In the genomic region with DNA sequence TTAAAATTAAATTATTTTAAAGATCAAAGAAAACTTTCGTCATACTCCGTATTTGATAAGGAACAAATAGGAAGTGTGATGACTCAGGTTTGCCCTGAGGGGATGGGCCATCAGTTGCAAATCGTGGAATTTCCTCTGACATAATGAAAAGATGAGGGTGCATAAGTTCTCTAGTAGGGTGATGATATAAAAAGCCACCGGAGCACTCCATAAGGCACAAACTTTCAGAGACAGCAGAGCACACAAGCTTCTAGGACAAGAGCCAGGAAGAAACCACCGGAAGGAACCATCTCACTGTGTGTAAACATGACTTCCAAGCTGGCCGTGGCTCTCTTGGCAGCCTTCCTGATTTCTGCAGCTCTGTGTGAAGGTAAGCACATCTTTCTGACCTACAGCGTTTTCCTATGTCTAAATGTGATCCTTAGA, we compare ENCODE assay signal across 9 cellular contexts. TPM values are rescaled to one million over a fixed set of nuclear protein-coding genes. Genes with fewer than 3 reads are reported as not detected.
DNase-seq lines count a peak whose midpoint lies in the region; ATAC-seq, FAIRE-seq and TF ChIP-seq lines count a peak whose summit lies in the region.
"Had no signal": no experiment of that assay in that cellular context is flagged by ENCODE, and none has a peak within 500 bp of the region (broad histone marks: within the 10 kb centered on the region; RNA-seq: fewer than 3 reads in every experiment).

A gene (plus strand): TSS at position 217 of the 426 bp plus-strand sequence. CDS start 90 bp downstream, at position 307.

- 2% methylated on average over 7 of the region's 7 CpGs for WGBS in A549 (ENCODE audit: missing lambda C conversion rate)

- no peak for TF ChIP-seq POLR2A in A549 (IDR thresholded peaks at IDR 0.05; ENCODE audit: low read length)

- ATAC-seq in A549: peak; percentile 97
- ATAC-seq in GM21717 (IDR thresholded peaks at IDR 0.05; ENCODE audit: unreplicated experiment): peak; percentile 70
- peak; percentile 89 for ATAC-seq in left lung
- ATAC-seq in HG02798 (IDR thresholded peaks at IDR 0.05; ENCODE audit: poor library complexity, unreplicated experiment): no peak
- ATAC-seq in HG03571 (IDR thresholded peaks at IDR 0.05; ENCODE audit: unreplicated experiment): no peak

- CTCF ChIA-PET in A549 (lab: Yijun Ruan, JAX): interaction anchor here (0.6 to 3.1 kb wide), 6 partner anchors 10 to 124 kb away, joined by 3 to 20 read pairs (median 3); no protein-coding TSS in a partner anchor

- peaks cover 0 to 15% of the 10 kb centered on the region in 2 donors for H3K36me3 ChIP-seq in left lung

- H3K4me3 ChIP-seq in A549: peak within 1 kb of the TSS; percentile 47
- H3K4me3 ChIP-seq in left lung: peak within 1 kb of the TSS in 1 of 2 donors; percentile 40

- H3K4me2 ChIP-seq in A549: peak within 1 kb of the TSS; percentile 87

- no peak for FAIRE-seq in A549 (lab: Jason Lieb, UNC)
- FAIRE-seq: G401.6 had no signal

- peaks cover 27% of the 10 kb centered on the region for H3K4me1 ChIP-seq in A549
- H3K4me1 ChIP-seq in left lung: peaks cover 0 to 38% of the 10 kb centered on the region in 2 donors

- peak; percentile 61 to 75; a peak in 2 of 5 replicates for TF ChIP-seq EP300 in A549 (IDR thresholded peaks at IDR 0.05)

- TF ChIP-seq CTCF in A549 (IDR thresholded peaks at IDR 0.05) (no peak), left lung (IDR thresholded peaks at IDR 0.05) (no peak)

- no peaks in the 10 kb centered on the region for H3K27me3 ChIP-seq in left lung

- peak in 1 of 2 experiments; percentile 44; a peak in 3 of 5 replicates for TF ChIP-seq RAD21 in A549 (conservative IDR thresholded peaks at IDR 0.05 in 1 of 2, IDR thresholded peaks at IDR 0.05 in 1 of 2)

- intact Hi-C loops in left lung (cut with DNase I): no loop called here

- H3K27ac ChIP-seq in A549 (peak within 1 kb of the TSS; percentile 68 to 78), left lung (peak within 1 kb of the TSS in 1 of 2 donors; percentile 77)

- peaks cover 4% of the 10 kb centered on the region; the same call in 1 of the 3 replicates for H3K9me3 ChIP-seq in A549
- H3K9me3 ChIP-seq in left lung: peaks cover 0 to 4% of the 10 kb centered on the region in 2 donors

- DNase-seq in A549 (ENCODE audit: low read depth in 1 of 2, low spot score in 1 of 2): peak; percentile 37 to 90
- DNase-seq in NCI-H345 (lab: John Stamatoyannopoulos, UW): peak; percentile 70
- DNase-seq in astrocyte of the hippocampus (ENCODE audit: low read depth, low spot score): peak; percentile 80
- DNase-seq in left lung: peak; percentile 74 to 76
- no peak for DNase-seq in stimulated activated CD8-positive, alpha-beta memory T cell treated with anti-CD3 and anti-CD28 coated beads, Interleukin-4, amount 100 ng/mL, for 48 hours

- POLR2A ChIA-PET in A549 (lab: Yijun Ruan, JAX): interaction anchor here (0.6 to 1.9 kb wide), 8 partner anchors 10 to 370 kb away, joined by 3 to 11 read pairs (median 4); a partner anchor contains a TSS

TF ChIP-seq in A549, 52 proteins besides CTCF, POLR2A, EP300 and RAD21:
- no peak for TF ChIP-seq CHD4 (IDR thresholded peaks at IDR 0.05; ENCODE audit: borderline replicate concordance)
- TF ChIP-seq CHD2 (IDR thresholded peaks at IDR 0.05; ENCODE audit: low read length, partially characterized antibody): no peak
- TF ChIP-seq JUNB (IDR thresholded peaks at IDR 0.05): peak; percentile 80
- TF ChIP-seq CEBPB (IDR thresholded peaks at IDR 0.05): peak; percentile 27 to 34; a peak in 2 of 4 replicates
- no peak for TF ChIP-seq CBX8 (IDR thresholded peaks at IDR 0.05)
- peak; percentile 76 to 77; a peak in 4 of 5 replicates for TF ChIP-seq JUN (IDR thresholded peaks at IDR 0.05)
- TF ChIP-seq, protein P1, sequence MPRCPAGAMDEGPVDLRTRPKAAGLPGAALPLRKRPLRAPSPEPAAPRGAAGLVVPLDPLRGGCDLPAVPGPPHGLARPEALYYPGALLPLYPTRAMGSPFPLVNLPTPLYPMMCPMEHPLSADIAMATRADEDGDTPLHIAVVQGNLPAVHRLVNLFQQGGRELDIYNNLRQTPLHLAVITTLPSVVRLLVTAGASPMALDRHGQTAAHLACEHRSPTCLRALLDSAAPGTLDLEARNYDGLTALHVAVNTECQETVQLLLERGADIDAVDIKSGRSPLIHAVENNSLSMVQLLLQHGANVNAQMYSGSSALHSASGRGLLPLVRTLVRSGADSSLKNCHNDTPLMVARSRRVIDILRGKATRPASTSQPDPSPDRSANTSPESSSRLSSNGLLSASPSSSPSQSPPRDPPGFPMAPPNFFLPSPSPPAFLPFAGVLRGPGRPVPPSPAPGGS (IDR thresholded peaks at IDR 0.05): peak; percentile 58; the same call in 1 of the 3 replicates
- TF ChIP-seq FOSL2 (IDR thresholded peaks at IDR 0.05): 0 out of 2 replicates have a peak, but pooled peaks have one; percentile 32
- peak; percentile 86 for TF ChIP-seq FOSL2 (CRISPR knock-in tag; IDR thresholded peaks at IDR 0.05)
- TF ChIP-seq NFE2L2 (conservative IDR thresholded peaks at IDR 0.05; ENCODE audit: low read length): peak; percentile 70
- TF ChIP-seq MAFK (IDR thresholded peaks at IDR 0.05; ENCODE audit: partially characterized antibody): peak; percentile 70
- TF ChIP-seq FOXS1 (CRISPR knock-in tag; IDR thresholded peaks at IDR 0.05): no peak
- no peak for TF ChIP-seq MYC (IDR thresholded peaks at IDR 0.05; ENCODE audit: borderline replicate concordance, low read length)
- TF ChIP-seq, protein P2, sequence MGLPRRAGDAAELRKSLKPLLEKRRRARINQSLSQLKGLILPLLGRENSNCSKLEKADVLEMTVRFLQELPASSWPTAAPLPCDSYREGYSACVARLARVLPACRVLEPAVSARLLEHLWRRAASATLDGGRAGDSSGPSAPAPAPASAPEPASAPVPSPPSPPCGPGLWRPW (IDR thresholded peaks at IDR 0.05): no peak; the same call in 1 of the 2 replicates
- peak; percentile 24; the same call in 1 of the 3 replicates for TF ChIP-seq SMC3 (IDR thresholded peaks at IDR 0.05)
- TF ChIP-seq, protein P3, sequence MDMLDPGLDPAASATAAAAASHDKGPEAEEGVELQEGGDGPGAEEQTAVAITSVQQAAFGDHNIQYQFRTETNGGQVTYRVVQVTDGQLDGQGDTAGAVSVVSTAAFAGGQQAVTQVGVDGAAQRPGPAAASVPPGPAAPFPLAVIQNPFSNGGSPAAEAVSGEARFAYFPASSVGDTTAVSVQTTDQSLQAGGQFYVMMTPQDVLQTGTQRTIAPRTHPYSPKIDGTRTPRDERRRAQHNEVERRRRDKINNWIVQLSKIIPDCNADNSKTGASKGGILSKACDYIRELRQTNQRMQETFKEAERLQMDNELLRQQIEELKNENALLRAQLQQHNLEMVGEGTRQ (IDR thresholded peaks at IDR 0.05): no peak
- TF ChIP-seq EHMT2 (IDR thresholded peaks at IDR 0.05; ENCODE audit: low read depth): no peak
- TF ChIP-seq HEYL (CRISPR knock-in tag; IDR thresholded peaks at IDR 0.05): no peak

RNA-seq across cellular contexts. Expression of the gene that starts here (rescaled TPM):
- 57.2 and 87.7 TPM in 2 replicates for polyA plus RNA-seq in A549 (2011; rRNA removed)
- polyA plus RNA-seq in A549 (2012; cell fraction: cytosol; rRNA removed): 7.3 and 9.1 TPM in 2 replicates
- polyA plus RNA-seq in A549 (2012; cell fraction: nucleus; rRNA removed): 3.4 and 7.2 TPM in 2 replicates
- 4.0 to 5.6 TPM (median 4.4 TPM) in 3 replicates for polyA plus RNA-seq in A549 (2017; fragmentation: RNase III; extraction: RNeasy Plus Mini Kit Qiagen cat#74134 plus additional on column Dnase treatment)
- 20.2 and 42.4 TPM in 2 replicates for polyA minus RNA-seq in A549 (2011; rRNA and poly(A)+ RNA removed)
- total RNA-seq in left lung: 10 to 100 TPM; 12.3 to 80.4 TPM

Comparison
In these comparisons a context has a peak if more than half of its experiments do, and no peak if none do; other contexts are left out.
1. ATAC-seq: peak in A549 (2 of 2), GM21717 (single experiment) and left lung (single experiment); none in HG02798 (single experiment) and HG03571 (single experiment).